ENCODE assay signal across 25 cellular contexts in genomic region chr9:74949859-74950258, GRCh38. TPM values are rescaled to one million over a fixed set of nuclear protein-coding genes. Genes with fewer than 3 reads are reported as not detected.
DNase-seq lines count a peak whose midpoint lies in the region; ATAC-seq and TF ChIP-seq lines count a peak whose summit lies in the region.
"Had no signal": no experiment of that assay in that cellular context is flagged by ENCODE, and none has a peak within 500 bp of the region (broad histone marks: within the 10 kb centered on the region; RNA-seq: fewer than 3 reads in every experiment).

No MANE protein-coding gene starts in this region.

- no peak overlapping the region for H3K4me3 ChIP-seq in heart left ventricle
- H3K4me3 ChIP-seq in GM23338 = no peak overlapping the region
- H3K4me3 ChIP-seq in psoas muscle = no peak overlapping the region
- H3K4me3 ChIP-seq: coronary artery, HAP-1, sigmoid colon, upper lobe of right lung had no signal

- H2AFZ ChIP-seq in GM23338 = no peak overlapping the region

- H3K36me3 Mint-ChIP-seq in GM23338 (ENCODE audit: low read depth) = no peaks in the 10 kb centered on the region; the same call in 2 of the 3 replicates
- peaks cover 20% of the 10 kb centered on the region for H3K36me3 Mint-ChIP-seq in activated T-helper 17 cell treated with anti-CD3 and anti-CD28 coated beads, Interleukin-2, amount 50 U/mL, for 72 hours (ENCODE audit: low read depth)

- no peak for TF ChIP-seq CTCF in heart left ventricle (IDR thresholded peaks at IDR 0.05)
- TF ChIP-seq CTCF in GM23338 (conservative IDR thresholded peaks at IDR 0.05; ENCODE audit: low read depth in 2 of 2) = no peak
- TF ChIP-seq CTCF in psoas muscle (IDR thresholded peaks at IDR 0.05) = no peak

- H3K27ac Mint-ChIP-seq in GM23338 = no peak overlapping the region
- no peak overlapping the region for H3K27ac Mint-ChIP-seq in activated T-helper 17 cell treated with anti-CD3 and anti-CD28 coated beads, Interleukin-2, amount 50 U/mL, for 72 hours
- H3K27ac Mint-ChIP-seq: activated CD8-positive, alpha-beta memory T cell treated with anti-CD3 and anti-CD28 coated beads, Interleukin-2, amount 10 ng/mL, durations not matched to agents 7 days and 5 days; memory B cell had no signal

- H3K79me2 ChIP-seq in GM23338 (replicated peaks; ENCODE audit: insufficient read depth) = no peaks in the 10 kb centered on the region

- no peak for DNase-seq in heart left ventricle
- no peak for DNase-seq in cardiac septum (ENCODE audit: low spot score)
- DNase-seq in GM23338 (ENCODE audit: low spot score) = peak; percentile 13
- no peak for DNase-seq in psoas muscle
- no peak for DNase-seq in RPMI8226
- DNase-seq in HT-29 (ENCODE audit: low spot score) = no peak
- DNase-seq: ACHN; activated CD4-positive, alpha-beta T cell treated with anti-CD3 and anti-CD28 coated beads for 1 hour; activated CD8-positive, alpha-beta memory T cell treated with anti-CD3 and anti-CD28 coated beads, Interleukin-2, amount 10 ng/mL, durations not matched to agents 7 days and 5 days; activated effector memory CD4-positive, alpha-beta T cell treated with Interleukin-2 at 50 U/mL for 16 hours; DMS 273 treated with DMSO at 0.1 percent for 48 hours; endodermal cell; kidney glomerular epithelial cell; MM.1S; NCI-H1417 treated with DMSO at 0.1 percent for 48 hours; NCI-H510A treated with DMSO at 0.1 percent for 48 hours; sigmoid colon; stimulated activated CD4-positive, alpha-beta T cell treated with anti-CD3 and anti-CD28 coated beads, Interleukin-15, amount 100 ng/mL, for 24 hours; upper lobe of right lung had no signal

- H3K4me1 ChIP-seq in heart left ventricle = peaks cover 0 to 20% (median 0%) of the 10 kb centered on the region in 12 donors
- H3K4me1 ChIP-seq in GM23338 (ENCODE audit: insufficient read depth) = peaks cover 12% of the 10 kb centered on the region; the same call in 1 of the 2 replicates
- peaks cover 14% of the 10 kb centered on the region for H3K4me1 ChIP-seq in psoas muscle

- H3K9me2 ChIP-seq in GM23338 (ENCODE audit: insufficient read depth) = no peaks in the 10 kb centered on the region

- WGBS in heart left ventricle, 4 donors = 77 to 89% (median 82%) methylated on average over 6 of the region's 6 CpGs
- WGBS in psoas muscle, 3 donors = 82 to 84% (median 83%) methylated on average over 6 of the region's 6 CpGs

- peaks cover 10% of the 10 kb centered on the region for H3K27me3 Mint-ChIP-seq in GM23338 (ENCODE audit: insufficient read depth, low read depth, poor library complexity)
- H3K27me3 Mint-ChIP-seq in activated T-helper 17 cell treated with anti-CD3 and anti-CD28 coated beads, Interleukin-2, amount 50 U/mL, for 72 hours = no peaks in the 10 kb centered on the region
- H3K27me3 Mint-ChIP-seq: activated CD8-positive, alpha-beta memory T cell treated with anti-CD3 and anti-CD28 coated beads, Interleukin-2, amount 10 ng/mL, durations not matched to agents 7 days and 5 days; memory B cell had no signal

- no peak overlapping the region for H3K4me3 Mint-ChIP-seq in GM23338
- peak overlapping the region; percentile 42 for H3K4me3 Mint-ChIP-seq in activated T-helper 17 cell treated with anti-CD3 and anti-CD28 coated beads, Interleukin-2, amount 50 U/mL, for 72 hours
- H3K4me3 Mint-ChIP-seq: activated CD8-positive, alpha-beta memory T cell treated with anti-CD3 and anti-CD28 coated beads, Interleukin-2, amount 10 ng/mL, durations not matched to agents 7 days and 5 days; endodermal cell; memory B cell had no signal

- H3K9me3 ChIP-seq in heart left ventricle (no peaks in the 10 kb centered on the region), psoas muscle (no peaks in the 10 kb centered on the region)
- H3K9me3 ChIP-seq: HAP-1, sigmoid colon, upper lobe of right lung had no signal

- no peak for TF ChIP-seq POLR2A in heart left ventricle (IDR thresholded peaks at IDR 0.05)

- no peaks in the 10 kb centered on the region for H3F3A ChIP-seq in GM23338 (replicated peaks; ENCODE audit: low read depth)

- ATAC-seq in heart left ventricle = no peak
- no peak for ATAC-seq in GM23338
- no peak for ATAC-seq in activated T-helper 17 cell treated with anti-CD3 and anti-CD28 coated beads, Interleukin-2, amount 50 U/mL, for 72 hours (replicated peaks)
- no peak for ATAC-seq in psoas muscle
- ATAC-seq in HG02970 (IDR thresholded peaks at IDR 0.05; ENCODE audit: low FRiP score, unreplicated experiment) = no peak
- ATAC-seq: activated CD8-positive, alpha-beta memory T cell treated with anti-CD3 and anti-CD28 coated beads, Interleukin-2, amount 10 ng/mL, durations not matched to agents 7 days and 5 days; upper lobe of right lung had no signal

- H3K36me3 ChIP-seq in heart left ventricle = peaks cover 0 to 11% (median 0%) of the 10 kb centered on the region in 9 donors
- no peaks in the 10 kb centered on the region for H3K36me3 ChIP-seq in GM23338 (ENCODE audit: insufficient read depth)
- H3K36me3 ChIP-seq in psoas muscle (ENCODE audit: insufficient read depth in 1 of 2, low read depth in 1 of 2) = no peaks in the 10 kb centered on the region
- H3K36me3 ChIP-seq: sigmoid colon, upper lobe of right lung had no signal

- peaks cover 11% of the 10 kb centered on the region for H3K4me1 Mint-ChIP-seq in GM23338
- H3K4me1 Mint-ChIP-seq in activated T-helper 17 cell treated with anti-CD3 and anti-CD28 coated beads, Interleukin-2, amount 50 U/mL, for 72 hours = no peaks in the 10 kb centered on the region

- intact Hi-C loops in heart left ventricle (cut with DNase I) = loop anchor here in 7 of 10 donors (5.0 to 10.0 kb wide), 8 partner anchors 52 to 137 kb away; partner anchors contain the start of genes NMRK1 (in 6 of the 7), OSTF1 (in 6 of the 7), TRPM6 (in 2 of the 7) and CARNMT1 (in 1 of the 7)
- intact Hi-C loops in cardiac septum (cut with DNase I) = no loop called here
- intact Hi-C loops in psoas muscle (cut with DNase I) = loop anchor here (5.0 kb wide), 3 partner anchors 52 to 137 kb away; partner anchors contain the start of genes NMRK1 (in 1 of the 2) and OSTF1 (in 1 of the 2)

- H3K27me3 ChIP-seq in heart left ventricle (no peaks in the 10 kb centered on the region), GM23338 (ENCODE audit: insufficient read depth) (no peaks in the 10 kb centered on the region), psoas muscle (ENCODE audit: insufficient read depth in 3 of 3, low read length in 2 of 3) (no peaks in the 10 kb centered on the region)
- H3K27me3 ChIP-seq: sigmoid colon, upper lobe of right lung had no signal

- H3K27ac ChIP-seq in heart left ventricle (peak overlapping the region in 8 of 12 donors; percentile 42 to 81 (median 58)), GM23338 (ENCODE audit: low read depth) (no peak overlapping the region), psoas muscle (peak overlapping the region; percentile 10)
- H3K27ac ChIP-seq: C4-2B, coronary artery, sigmoid colon, upper lobe of right lung had no signal

- no peak overlapping the region for H3K4me2 ChIP-seq in GM23338

- H4K20me1 ChIP-seq in GM23338 (replicated peaks; ENCODE audit: insufficient read depth) = no peaks in the 10 kb centered on the region

- H3K9me3 Mint-ChIP-seq in GM23338 = peaks cover 4% of the 10 kb centered on the region; the same call in 2 of the 3 replicates
- no peaks in the 10 kb centered on the region for H3K9me3 Mint-ChIP-seq in activated T-helper 17 cell treated with anti-CD3 and anti-CD28 coated beads, Interleukin-2, amount 50 U/mL, for 72 hours
- H3K9me3 Mint-ChIP-seq: endodermal cell, memory B cell had no signal

TF ChIP-seq in GM23338, 12 proteins besides CTCF, POLR2A, EP300 and RAD21 (continues in another document):
- TF ChIP-seq POLR2AphosphoS5 (IDR thresholded peaks at IDR 0.05; ENCODE audit: low read depth) = no peak
- no peak for TF ChIP-seq ZNF331 (CRISPR knock-in tag; IDR thresholded peaks at IDR 0.05; ENCODE audit: low read depth)
- no peak for TF ChIP-seq REST (IDR thresholded peaks at IDR 0.05; ENCODE audit: unreplicated experiment)

RNA-seq across cellular contexts. Expression of gene C9orf40, which starts 2.9 kb away (rescaled TPM):
- total RNA-seq in heart left ventricle (1 to 10 TPM; 1.4 to 2.7 (median 1.8) TPM), cardiac septum (1.9 TPM), psoas muscle (1 to 10 TPM; 1.9 to 4.6 (median 2.5) TPM)
- polyA plus RNA-seq in heart left ventricle (1 to 10 TPM in 1 of 2 donors, under 1 TPM in 1; 0.91 to 2.7 TPM), GM23338 (2016; fragmentation: Nextera tagmentation; extraction: Ambion mirVana) (10.4 and 11.4 TPM in 2 replicates), psoas muscle (1 to 10 TPM; 2.5 to 7.9 (median 4.2) TPM)
- total RNA-seq in GM23338 (2014; rRNA removed; shearing (Covaris generic)) = 8.3 and 11.1 TPM in 2 replicates
- total RNA-seq in activated T-helper 17 cell treated with anti-CD3 and anti-CD28 coated beads, Interleukin-2, amount 50 U/mL, for 72 hours = 10 to 100 TPM; 10.4 to 21.3 TPM
- 6.1 and 8.0 TPM in 2 replicates for total RNA-seq in HT-29 (2014; rRNA removed; shearing (Covaris generic))
